In genomic region chr3:135473449-135473848, GRCh38 we compare ENCODE assay signal across 2 cellular contexts.
TF ChIP-seq lines count a peak whose summit lies in the region.

No MANE protein-coding gene starts in this region.

TF ChIP-seq in HepG2, 621 proteins besides CTCF, POLR2A, EP300 and RAD21:
- TF ChIP-seq MAFK (conservative IDR thresholded peaks at IDR 0.05 in 1 of 2, IDR thresholded peaks at IDR 0.05 in 1 of 2; ENCODE audit: low read length in 2 of 2), result peak; percentile 47 to 70; a peak in 3 of 4 replicates
- TF ChIP-seq GATAD1 (CRISPR knock-in tag; IDR thresholded peaks at IDR 0.05), result no peak
- peak; percentile 56 for TF ChIP-seq MAFF (IDR thresholded peaks at IDR 0.05; ENCODE audit: low read depth, low read length)

TF ChIP-seq in IMR-90, 13 proteins besides CTCF, POLR2A, EP300 and RAD21:
- TF ChIP-seq MAFK (IDR thresholded peaks at IDR 0.05; ENCODE audit: low read depth, low read length), result peak; percentile 30; the same call in 1 of the 2 replicates
- no peak for TF ChIP-seq NFE2L2 (IDR thresholded peaks at IDR 0.05; ENCODE audit: low read depth, low read length)
